In the genomic region with DNA sequence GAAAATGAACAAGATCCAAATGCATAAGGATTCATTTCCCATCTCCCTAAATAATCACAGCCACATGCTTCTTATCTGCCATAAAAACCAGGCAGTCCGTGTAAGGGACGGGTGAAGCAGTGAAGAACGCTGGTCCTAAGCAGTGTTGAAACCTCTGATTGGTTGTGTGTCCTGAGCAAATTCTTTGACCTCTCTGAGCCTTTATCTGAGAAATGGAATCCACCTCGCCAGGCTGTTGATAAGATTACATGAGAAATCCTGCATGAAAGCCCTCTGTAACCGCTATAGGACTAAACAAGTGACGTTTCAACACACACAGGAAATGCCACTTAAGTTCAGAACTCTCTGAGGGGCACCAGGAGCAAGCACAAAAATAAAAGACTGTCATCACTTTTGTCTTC, we compare ENCODE assay signal across 13 cellular contexts. TPM values are rescaled to one million over a fixed set of nuclear protein-coding genes. Genes with fewer than 3 reads are reported as not detected.
DNase-seq lines count a peak whose midpoint lies in the region; ATAC-seq and TF ChIP-seq lines count a peak whose summit lies in the region.
"Had no signal": no experiment of that assay in that cellular context is flagged by ENCODE, and none has a peak within 500 bp of the region (broad histone marks: within the 10 kb centered on the region; RNA-seq: fewer than 3 reads in every experiment).

No MANE protein-coding gene starts in this region.

- TF ChIP-seq CTCF in fibroblast of pulmonary artery (IDR thresholded peaks at IDR 0.05; ENCODE audit: low read length, missing control alignments) (no peak), endothelial cell (IDR thresholded peaks at IDR 0.05; ENCODE audit: unreplicated experiment) (no peak)

- H3K36me3 Mint-ChIP-seq in stimulated activated naive B cell treated with anti-CD40 and anti-IgM and Interleukin-4, amounts not matched to agents 10 μg/mL and 1 μg/mL and 100 μg/mL, for 72 hours = peaks cover 1 to 5% of the 10 kb centered on the region in 2 donors
- H3K36me3 Mint-ChIP-seq in endothelial cell (ENCODE audit: low read depth, unreplicated experiment) = no peaks in the 10 kb centered on the region

- peaks cover 0 to 2% of the 10 kb centered on the region in 2 donors for H3K9me3 Mint-ChIP-seq in stimulated activated naive B cell treated with anti-CD40 and anti-IgM and Interleukin-4, amounts not matched to agents 10 μg/mL and 1 μg/mL and 100 μg/mL, for 72 hours
- no peaks in the 10 kb centered on the region for H3K9me3 Mint-ChIP-seq in endothelial cell (ENCODE audit: unreplicated experiment)
- H3K9me3 Mint-ChIP-seq: IgD-negative memory B cell had no signal

- H3K27me3 Mint-ChIP-seq in stimulated activated naive B cell treated with anti-CD40 and anti-IgM and Interleukin-4, amounts not matched to agents 10 μg/mL and 1 μg/mL and 100 μg/mL, for 72 hours = no peaks in the 10 kb centered on the region
- H3K27me3 Mint-ChIP-seq in endothelial cell (ENCODE audit: unreplicated experiment) = no peaks in the 10 kb centered on the region

- peak overlapping the region; percentile 4 for H3K27ac Mint-ChIP-seq in stimulated activated naive B cell treated with anti-CD40 and anti-IgM and Interleukin-4, amounts not matched to agents 10 μg/mL and 1 μg/mL and 100 μg/mL, for 72 hours
- no peak overlapping the region for H3K27ac Mint-ChIP-seq in endothelial cell (ENCODE audit: unreplicated experiment)

- DNase-seq in NCI-H82 (lab: John Stamatoyannopoulos, UW) = peak; percentile 64
- no peak for DNase-seq in NCI-H82 treated with DMSO at 0.1 percent for 48 hours (lab: John Stamatoyannopoulos, UW; ENCODE audit: unreplicated experiment)
- DNase-seq in Jurkat, Clone E6-1 (ENCODE audit: low read depth, low spot score) = peak; percentile 77
- peak; percentile 49 for DNase-seq in fibroblast of pulmonary artery (ENCODE audit: low read depth)
- peak; percentile 13 for DNase-seq in stimulated activated naive B cell treated with anti-CD40 and anti-IgM and Interleukin-4, amounts not matched to agents 10 μg/mL and 1 μg/mL and 100 μg/mL, for 72 hours
- DNase-seq in substantia nigra (lab: John Stamatoyannopoulos, UW) = no peak
- no peak for DNase-seq in endothelial cell (ENCODE audit: low spot score)
- no peak for DNase-seq in activated CD4-positive, alpha-beta T cell treated with anti-CD3 and anti-CD28 coated beads, Interleukin-2, amount 50 U/mL, for 4 hours
- DNase-seq: activated naive CD4-positive, alpha-beta T cell treated with Interleukin-2 at 50 U/mL for 16 hours; small intestine had no signal

- ATAC-seq in stimulated activated naive B cell treated with anti-CD40 and anti-IgM and Interleukin-4, amounts not matched to agents 10 μg/mL and 1 μg/mL and 100 μg/mL, for 72 hours (replicated peaks) = peak; percentile 70 to 76
- ATAC-seq: activated CD4-positive, CD25-positive, alpha-beta regulatory T cell treated with anti-CD3 and anti-CD28 coated beads, Interleukin-2, amount 50 U/mL, for 24 hours had no signal

- H3K4me3 ChIP-seq in Jurkat, Clone E6-1 (ENCODE audit: low read length) = peak overlapping the region; percentile 25
- no peak overlapping the region for H3K4me3 ChIP-seq in fibroblast of pulmonary artery (replicated peaks; ENCODE audit: low read depth, low read length)

- H3K4me1 Mint-ChIP-seq in stimulated activated naive B cell treated with anti-CD40 and anti-IgM and Interleukin-4, amounts not matched to agents 10 μg/mL and 1 μg/mL and 100 μg/mL, for 72 hours = peaks cover 29 to 50% of the 10 kb centered on the region in 2 donors
- peaks cover 15% of the 10 kb centered on the region for H3K4me1 Mint-ChIP-seq in endothelial cell (ENCODE audit: unreplicated experiment)

- H3K27ac ChIP-seq in substantia nigra (ENCODE audit: low read depth, low read length, poor library complexity, severe bottlenecking) = no peak overlapping the region
- H3K27ac ChIP-seq: 22Rv1 had no signal

- H3K4me3 Mint-ChIP-seq in stimulated activated naive B cell treated with anti-CD40 and anti-IgM and Interleukin-4, amounts not matched to agents 10 μg/mL and 1 μg/mL and 100 μg/mL, for 72 hours = peak overlapping the region; percentile 60 to 73
- H3K4me3 Mint-ChIP-seq in endothelial cell (ENCODE audit: unreplicated experiment) = no peak overlapping the region

RNA-seq across cellular contexts. Expression of a gene that starts 26.8 kb away (rescaled TPM):
- polyA plus RNA-seq in Jurkat, Clone E6-1 (2012; ENCODE audit: insufficient read depth, insufficient read length) = 27.5 TPM
- 7.0 TPM for total RNA-seq in endothelial cell (ENCODE audit: unreplicated experiment)

Comparison
In these comparisons a context has a peak if more than half of its experiments do, and no peak if none do; other contexts are left out.
1. DNase-seq: peak in NCI-H82 (single experiment), Jurkat, Clone E6-1 (single experiment), fibroblast of pulmonary artery (single experiment) and stimulated activated naive B cell treated with anti-CD40 and anti-IgM and Interleukin-4, amounts not matched to agents 10 μg/mL and 1 μg/mL and 100 μg/mL, for 72 hours (single experiment); none in NCI-H82 treated with DMSO at 0.1 percent for 48 hours (single experiment), substantia nigra (0 of 49), endothelial cell (single experiment) and activated CD4-positive, alpha-beta T cell treated with anti-CD3 and anti-CD28 coated beads, Interleukin-2, amount 50 U/mL, for 4 hours (0 of 2).